ENCODE assay signal across 1 cellular context in the genomic region with DNA sequence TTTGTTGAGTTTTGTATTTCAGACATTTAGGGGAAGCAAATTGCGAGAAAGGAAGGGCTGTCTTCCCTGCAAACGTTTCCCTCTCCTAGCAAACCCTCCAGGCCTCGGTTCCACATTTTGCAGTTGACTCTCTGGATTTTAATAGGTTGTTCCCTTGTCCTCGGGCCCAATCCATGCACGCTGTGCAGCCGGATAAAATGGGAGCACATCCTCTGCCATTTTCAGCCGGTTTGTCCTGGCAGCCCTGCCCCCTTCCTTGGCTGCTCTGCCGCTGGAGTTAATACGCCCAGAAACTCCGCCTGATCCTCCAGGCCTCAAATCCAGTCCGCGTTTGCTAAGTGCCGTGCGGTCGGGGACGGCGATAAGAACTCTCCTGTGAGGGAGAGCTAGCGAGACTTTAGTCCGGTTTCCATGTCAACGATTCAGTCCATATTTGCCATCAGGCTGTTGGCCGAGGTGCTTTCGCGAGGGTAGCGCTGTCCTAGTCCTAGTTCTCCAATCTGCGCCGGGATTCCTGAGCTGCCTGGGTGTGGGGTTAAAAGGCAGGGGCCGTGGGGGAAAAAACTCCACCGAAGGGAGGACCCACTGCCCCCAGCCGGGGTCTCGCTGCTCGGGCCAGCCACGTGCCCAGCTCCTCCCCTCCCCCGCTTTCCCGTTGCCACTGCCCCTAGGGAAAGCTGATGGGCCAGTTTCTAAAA.
TF ChIP-seq lines count a peak whose summit lies in the region.

No MANE protein-coding gene starts in this region.

TF ChIP-seq in HepG2, 621 proteins besides CTCF, POLR2A, EP300 and RAD21 (continued from another document and continues in another):
- TF ChIP-seq, protein P1, sequence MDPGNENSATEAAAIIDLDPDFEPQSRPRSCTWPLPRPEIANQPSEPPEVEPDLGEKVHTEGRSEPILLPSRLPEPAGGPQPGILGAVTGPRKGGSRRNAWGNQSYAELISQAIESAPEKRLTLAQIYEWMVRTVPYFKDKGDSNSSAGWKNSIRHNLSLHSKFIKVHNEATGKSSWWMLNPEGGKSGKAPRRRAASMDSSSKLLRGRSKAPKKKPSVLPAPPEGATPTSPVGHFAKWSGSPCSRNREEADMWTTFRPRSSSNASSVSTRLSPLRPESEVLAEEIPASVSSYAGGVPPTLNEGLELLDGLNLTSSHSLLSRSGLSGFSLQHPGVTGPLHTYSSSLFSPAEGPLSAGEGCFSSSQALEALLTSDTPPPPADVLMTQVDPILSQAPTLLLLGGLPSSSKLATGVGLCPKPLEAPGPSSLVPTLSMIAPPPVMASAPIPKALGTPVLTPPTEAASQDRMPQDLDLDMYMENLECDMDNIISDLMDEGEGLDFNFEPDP (CRISPR knock-in tag; conservative IDR thresholded peaks at IDR 0.05): 0 out of 2 replicates have a peak, but pooled peaks have one; percentile 74
- TF ChIP-seq ZNF44 (CRISPR knock-in tag; IDR thresholded peaks at IDR 0.05) (0 out of 2 replicates have a peak, but pooled peaks have one; percentile 34), ZNF292 (CRISPR knock-in tag; IDR thresholded peaks at IDR 0.05; ENCODE audit: borderline replicate concordance, low read depth) (peak; percentile 72; the same call in 1 of the 2 replicates), FOXO1 (CRISPR knock-in tag; IDR thresholded peaks at IDR 0.05) (peak; percentile 54; the same call in 1 of the 2 replicates), MTF2 (CRISPR knock-in tag; IDR thresholded peaks at IDR 0.05; ENCODE audit: borderline replicate concordance) (no peak), GZF1 (CRISPR knock-in tag; IDR thresholded peaks at IDR 0.05) (no peak), MXI1 (IDR thresholded peaks at IDR 0.05; ENCODE audit: borderline replicate concordance, low read depth, low read length) (peak; percentile 83; the same call in 1 of the 3 replicates), ZNF296 (CRISPR knock-in tag; conservative IDR thresholded peaks at IDR 0.05) (no peak), ZNF207 (IDR thresholded peaks at IDR 0.05; ENCODE audit: borderline replicate concordance) (no peak), RBM22 (optimal IDR thresholded peaks at IDR 0.05; ENCODE audit: low read length) (peak; percentile 86), ZNF17 (CRISPR knock-in tag; IDR thresholded peaks at IDR 0.05) (no peak), BCL6 (CRISPR knock-in tag; IDR thresholded peaks at IDR 0.05) (peak; percentile 47; the same call in 1 of the 2 replicates), NCOA5 (CRISPR knock-in tag; IDR thresholded peaks at IDR 0.05) (no peak), ZNF256 (CRISPR knock-in tag; conservative IDR thresholded peaks at IDR 0.05) (no peak), ZNF572 (CRISPR knock-in tag; IDR thresholded peaks at IDR 0.05) (no peak), LCORL (IDR thresholded peaks at IDR 0.05) (no peak), LCORL (CRISPR knock-in tag; IDR thresholded peaks at IDR 0.05) (peak; percentile 86), ZNF431 (CRISPR knock-in tag; IDR thresholded peaks at IDR 0.05; ENCODE audit: borderline replicate concordance, low read depth) (peak; percentile 76; the same call in 1 of the 2 replicates), TSC22D2 (CRISPR knock-in tag; IDR thresholded peaks at IDR 0.05; ENCODE audit: borderline replicate concordance) (no peak), ZNF703 (CRISPR knock-in tag; IDR thresholded peaks at IDR 0.05; ENCODE audit: borderline replicate concordance) (no peak; the same call in 1 of the 2 replicates), ZNF883 (CRISPR knock-in tag; IDR thresholded peaks at IDR 0.05; ENCODE audit: not compliant biosample characterization) (peak; percentile 20), ZNF879 (CRISPR knock-in tag; IDR thresholded peaks at IDR 0.05) (no peak), CENPT (CRISPR knock-in tag; IDR thresholded peaks at IDR 0.05; ENCODE audit: low read depth) (no peak), MAFF (IDR thresholded peaks at IDR 0.05; ENCODE audit: low read depth, low read length) (0 out of 2 replicates have a peak, but pooled peaks have one; percentile 1), PHF21A (CRISPR knock-in tag; IDR thresholded peaks at IDR 0.05) (peak; percentile 83), IKZF1 (IDR thresholded peaks at IDR 0.05) (no peak), AGO1 (IDR thresholded peaks at IDR 0.05; ENCODE audit: low read depth, low read length, poor library complexity, severe bottlenecking) (no peak), ZBTB21 (CRISPR knock-in tag; IDR thresholded peaks at IDR 0.05) (no peak), FOXK1 (CRISPR knock-in tag; IDR thresholded peaks at IDR 0.05; ENCODE audit: borderline replicate concordance, low read depth) (peak; percentile 64; the same call in 1 of the 2 replicates), PLRG1 (conservative IDR thresholded peaks at IDR 0.05) (no peak), HHEX (CRISPR knock-in tag; IDR thresholded peaks at IDR 0.05) (0 out of 2 replicates have a peak, but pooled peaks have one; percentile 50), RXRA (CRISPR knock-in tag; IDR thresholded peaks at IDR 0.05) (peak; percentile 66; the same call in 1 of the 2 replicates), HNRNPUL1 (IDR thresholded peaks at IDR 0.05; ENCODE audit: low read depth, low read length) (no peak), ATF7-NPFF (CRISPR knock-in tag; IDR thresholded peaks at IDR 0.05; ENCODE audit: low read depth) (peak; percentile 73), NAIF1 (CRISPR knock-in tag; IDR thresholded peaks at IDR 0.05; ENCODE audit: borderline replicate concordance) (peak; percentile 90; the same call in 1 of the 2 replicates), SOX13 (IDR thresholded peaks at IDR 0.05) (0 out of 2 replicates have a peak, but pooled peaks have one; percentile 7), SOX13 (CRISPR knock-in tag; conservative IDR thresholded peaks at IDR 0.05 in 1 of 2, IDR thresholded peaks at IDR 0.05 in 1 of 2) (peak in 1 of 2 experiments; percentile 66; a peak in 2 of 4 replicates), POLR2G (IDR thresholded peaks at IDR 0.05; ENCODE audit: low read depth, low read length) (peak; percentile 60), CREM (IDR thresholded peaks at IDR 0.05) (peak; percentile 43; the same call in 1 of the 2 replicates), CREM (CRISPR knock-in tag; IDR thresholded peaks at IDR 0.05) (no peak)
- TF ChIP-seq, protein P2, sequence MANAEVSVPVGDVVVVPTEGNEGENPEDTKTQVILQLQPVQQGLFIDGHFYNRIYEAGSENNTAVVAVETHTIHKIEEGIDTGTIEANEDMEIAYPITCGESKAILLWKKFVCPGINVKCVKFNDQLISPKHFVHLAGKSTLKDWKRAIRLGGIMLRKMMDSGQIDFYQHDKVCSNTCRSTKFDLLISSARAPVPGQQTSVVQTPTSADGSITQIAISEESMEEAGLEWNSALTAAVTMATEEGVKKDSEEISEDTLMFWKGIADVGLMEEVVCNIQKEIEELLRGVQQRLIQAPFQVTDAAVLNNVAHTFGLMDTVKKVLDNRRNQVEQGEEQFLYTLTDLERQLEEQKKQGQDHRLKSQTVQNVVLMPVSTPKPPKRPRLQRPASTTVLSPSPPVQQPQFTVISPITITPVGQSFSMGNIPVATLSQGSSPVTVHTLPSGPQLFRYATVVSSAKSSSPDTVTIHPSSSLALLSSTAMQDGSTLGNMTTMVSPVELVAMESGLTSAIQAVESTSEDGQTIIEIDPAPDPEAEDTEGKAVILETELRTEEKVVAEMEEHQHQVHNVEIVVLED (CRISPR knock-in tag; IDR thresholded peaks at IDR 0.05; ENCODE audit: borderline replicate concordance): no peak; the same call in 1 of the 2 replicates
- TF ChIP-seq, protein P3, sequence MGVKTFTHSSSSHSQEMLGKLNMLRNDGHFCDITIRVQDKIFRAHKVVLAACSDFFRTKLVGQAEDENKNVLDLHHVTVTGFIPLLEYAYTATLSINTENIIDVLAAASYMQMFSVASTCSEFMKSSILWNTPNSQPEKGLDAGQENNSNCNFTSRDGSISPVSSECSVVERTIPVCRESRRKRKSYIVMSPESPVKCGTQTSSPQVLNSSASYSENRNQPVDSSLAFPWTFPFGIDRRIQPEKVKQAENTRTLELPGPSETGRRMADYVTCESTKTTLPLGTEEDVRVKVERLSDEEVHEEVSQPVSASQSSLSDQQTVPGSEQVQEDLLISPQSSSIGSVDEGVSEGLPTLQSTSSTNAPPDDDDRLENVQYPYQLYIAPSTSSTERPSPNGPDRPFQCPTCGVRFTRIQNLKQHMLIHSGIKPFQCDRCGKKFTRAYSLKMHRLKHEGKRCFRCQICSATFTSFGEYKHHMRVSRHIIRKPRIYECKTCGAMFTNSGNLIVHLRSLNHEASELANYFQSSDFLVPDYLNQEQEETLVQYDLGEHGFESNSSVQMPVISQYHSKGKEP (CRISPR knock-in tag; IDR thresholded peaks at IDR 0.05): no peak
- TF ChIP-seq, protein P4, sequence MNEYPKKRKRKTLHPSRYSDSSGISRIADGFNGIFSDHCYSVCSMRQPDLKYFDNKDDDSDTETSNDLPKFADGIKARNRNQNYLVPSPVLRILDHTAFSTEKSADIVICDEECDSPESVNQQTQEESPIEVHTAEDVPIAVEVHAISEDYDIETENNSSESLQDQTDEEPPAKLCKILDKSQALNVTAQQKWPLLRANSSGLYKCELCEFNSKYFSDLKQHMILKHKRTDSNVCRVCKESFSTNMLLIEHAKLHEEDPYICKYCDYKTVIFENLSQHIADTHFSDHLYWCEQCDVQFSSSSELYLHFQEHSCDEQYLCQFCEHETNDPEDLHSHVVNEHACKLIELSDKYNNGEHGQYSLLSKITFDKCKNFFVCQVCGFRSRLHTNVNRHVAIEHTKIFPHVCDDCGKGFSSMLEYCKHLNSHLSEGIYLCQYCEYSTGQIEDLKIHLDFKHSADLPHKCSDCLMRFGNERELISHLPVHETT (CRISPR knock-in tag; conservative IDR thresholded peaks at IDR 0.05): peak; percentile 58; the same call in 1 of the 2 replicates
- TF ChIP-seq, protein P5, sequence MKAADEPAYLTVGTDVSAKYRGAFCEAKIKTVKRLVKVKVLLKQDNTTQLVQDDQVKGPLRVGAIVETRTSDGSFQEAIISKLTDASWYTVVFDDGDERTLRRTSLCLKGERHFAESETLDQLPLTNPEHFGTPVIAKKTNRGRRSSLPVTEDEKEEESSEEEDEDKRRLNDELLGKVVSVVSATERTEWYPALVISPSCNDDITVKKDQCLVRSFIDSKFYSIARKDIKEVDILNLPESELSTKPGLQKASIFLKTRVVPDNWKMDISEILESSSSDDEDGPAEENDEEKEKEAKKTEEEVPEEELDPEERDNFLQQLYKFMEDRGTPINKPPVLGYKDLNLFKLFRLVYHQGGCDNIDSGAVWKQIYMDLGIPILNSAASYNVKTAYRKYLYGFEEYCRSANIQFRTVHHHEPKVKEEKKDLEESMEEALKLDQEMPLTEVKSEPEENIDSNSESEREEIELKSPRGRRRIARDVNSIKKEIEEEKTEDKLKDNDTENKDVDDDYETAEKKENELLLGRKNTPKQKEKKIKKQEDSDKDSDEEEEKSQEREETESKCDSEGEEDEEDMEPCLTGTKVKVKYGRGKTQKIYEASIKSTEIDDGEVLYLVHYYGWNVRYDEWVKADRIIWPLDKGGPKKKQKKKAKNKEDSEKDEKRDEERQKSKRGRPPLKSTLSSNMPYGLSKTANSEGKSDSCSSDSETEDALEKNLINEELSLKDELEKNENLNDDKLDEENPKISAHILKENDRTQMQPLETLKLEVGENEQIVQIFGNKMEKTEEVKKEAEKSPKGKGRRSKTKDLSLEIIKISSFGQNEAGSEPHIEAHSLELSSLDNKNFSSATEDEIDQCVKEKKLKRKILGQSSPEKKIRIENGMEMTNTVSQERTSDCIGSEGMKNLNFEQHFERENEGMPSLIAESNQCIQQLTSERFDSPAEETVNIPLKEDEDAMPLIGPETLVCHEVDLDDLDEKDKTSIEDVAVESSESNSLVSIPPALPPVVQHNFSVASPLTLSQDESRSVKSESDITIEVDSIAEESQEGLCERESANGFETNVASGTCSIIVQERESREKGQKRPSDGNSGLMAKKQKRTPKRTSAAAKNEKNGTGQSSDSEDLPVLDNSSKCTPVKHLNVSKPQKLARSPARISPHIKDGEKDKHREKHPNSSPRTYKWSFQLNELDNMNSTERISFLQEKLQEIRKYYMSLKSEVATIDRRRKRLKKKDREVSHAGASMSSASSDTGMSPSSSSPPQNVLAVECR (CRISPR knock-in tag; IDR thresholded peaks at IDR 0.05; ENCODE audit: borderline replicate concordance): peak; percentile 75; the same call in 1 of the 2 replicates
- TF ChIP-seq, protein P6, sequence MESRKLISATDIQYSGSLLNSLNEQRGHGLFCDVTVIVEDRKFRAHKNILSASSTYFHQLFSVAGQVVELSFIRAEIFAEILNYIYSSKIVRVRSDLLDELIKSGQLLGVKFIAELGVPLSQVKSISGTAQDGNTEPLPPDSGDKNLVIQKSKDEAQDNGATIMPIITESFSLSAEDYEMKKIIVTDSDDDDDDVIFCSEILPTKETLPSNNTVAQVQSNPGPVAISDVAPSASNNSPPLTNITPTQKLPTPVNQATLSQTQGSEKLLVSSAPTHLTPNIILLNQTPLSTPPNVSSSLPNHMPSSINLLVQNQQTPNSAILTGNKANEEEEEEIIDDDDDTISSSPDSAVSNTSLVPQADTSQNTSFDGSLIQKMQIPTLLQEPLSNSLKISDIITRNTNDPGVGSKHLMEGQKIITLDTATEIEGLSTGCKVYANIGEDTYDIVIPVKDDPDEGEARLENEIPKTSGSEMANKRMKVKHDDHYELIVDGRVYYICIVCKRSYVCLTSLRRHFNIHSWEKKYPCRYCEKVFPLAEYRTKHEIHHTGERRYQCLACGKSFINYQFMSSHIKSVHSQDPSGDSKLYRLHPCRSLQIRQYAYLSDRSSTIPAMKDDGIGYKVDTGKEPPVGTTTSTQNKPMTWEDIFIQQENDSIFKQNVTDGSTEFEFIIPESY (CRISPR knock-in tag; IDR thresholded peaks at IDR 0.05): no peak; the same call in 1 of the 2 replicates
- TF ChIP-seq, protein P7, sequence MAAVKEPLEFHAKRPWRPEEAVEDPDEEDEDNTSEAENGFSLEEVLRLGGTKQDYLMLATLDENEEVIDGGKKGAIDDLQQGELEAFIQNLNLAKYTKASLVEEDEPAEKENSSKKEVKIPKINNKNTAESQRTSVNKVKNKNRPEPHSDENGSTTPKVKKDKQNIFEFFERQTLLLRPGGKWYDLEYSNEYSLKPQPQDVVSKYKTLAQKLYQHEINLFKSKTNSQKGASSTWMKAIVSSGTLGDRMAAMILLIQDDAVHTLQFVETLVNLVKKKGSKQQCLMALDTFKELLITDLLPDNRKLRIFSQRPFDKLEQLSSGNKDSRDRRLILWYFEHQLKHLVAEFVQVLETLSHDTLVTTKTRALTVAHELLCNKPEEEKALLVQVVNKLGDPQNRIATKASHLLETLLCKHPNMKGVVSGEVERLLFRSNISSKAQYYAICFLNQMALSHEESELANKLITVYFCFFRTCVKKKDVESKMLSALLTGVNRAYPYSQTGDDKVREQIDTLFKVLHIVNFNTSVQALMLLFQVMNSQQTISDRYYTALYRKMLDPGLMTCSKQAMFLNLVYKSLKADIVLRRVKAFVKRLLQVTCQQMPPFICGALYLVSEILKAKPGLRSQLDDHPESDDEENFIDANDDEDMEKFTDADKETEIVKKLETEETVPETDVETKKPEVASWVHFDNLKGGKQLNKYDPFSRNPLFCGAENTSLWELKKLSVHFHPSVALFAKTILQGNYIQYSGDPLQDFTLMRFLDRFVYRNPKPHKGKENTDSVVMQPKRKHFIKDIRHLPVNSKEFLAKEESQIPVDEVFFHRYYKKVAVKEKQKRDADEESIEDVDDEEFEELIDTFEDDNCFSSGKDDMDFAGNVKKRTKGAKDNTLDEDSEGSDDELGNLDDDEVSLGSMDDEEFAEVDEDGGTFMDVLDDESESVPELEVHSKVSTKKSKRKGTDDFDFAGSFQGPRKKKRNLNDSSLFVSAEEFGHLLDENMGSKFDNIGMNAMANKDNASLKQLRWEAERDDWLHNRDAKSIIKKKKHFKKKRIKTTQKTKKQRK (IDR thresholded peaks at IDR 0.05; ENCODE audit: low read length): no peak
